ENCODE assay signal across 8 cellular contexts in genomic region chr3:64685800-64686445, GRCh38. TPM values are rescaled to one million over a fixed set of nuclear protein-coding genes. Genes with fewer than 3 reads are reported as not detected.
A peak's percentile ranks its signal among the peaks of the same experiment; 100 is the strongest.
DNase-seq lines count a peak whose midpoint lies in the region; ATAC-seq and TF ChIP-seq lines count a peak whose summit lies in the region.

No MANE protein-coding gene starts in this region.

- H3K9me3 Mint-ChIP-seq in naive thymus-derived CD8-positive, alpha-beta T cell, result peaks cover 0 to 5% (median 0%) of the 10 kb centered on the region in 9 donors

- peaks cover 0 to 29% (median 1%) of the 10 kb centered on the region in 4 donors for H3K4me1 ChIP-seq in tibial artery

- H3K4me1 Mint-ChIP-seq in naive thymus-derived CD8-positive, alpha-beta T cell, result peaks cover 6 to 17% (median 11%) of the 10 kb centered on the region in 4 donors

- no peaks in the 10 kb centered on the region for H3K27me3 ChIP-seq in tibial artery

- peak overlapping the region; percentile 79 for H3K4me3 ChIP-seq in tibial artery

- H3K27ac Mint-ChIP-seq in naive thymus-derived CD8-positive, alpha-beta T cell, result peak overlapping the region in 1 of 10 donors; percentile 56

- peaks cover 28 to 69% (median 46%) of the 10 kb centered on the region in 5 donors for H3K27me3 Mint-ChIP-seq in naive thymus-derived CD8-positive, alpha-beta T cell

- H3K36me3 Mint-ChIP-seq in naive thymus-derived CD8-positive, alpha-beta T cell, result no peaks in the 10 kb centered on the region

- H3K4me3 Mint-ChIP-seq in naive thymus-derived CD8-positive, alpha-beta T cell, result peak overlapping the region in 1 of 10 donors; percentile 41

- intact Hi-C loops in tibial artery (cut with DNase I; ENCODE audit: low total_unique reads), result loop anchor here (2.0 to 5.0 kb wide), 2 partner anchors 154 to 485 kb away; no protein-coding TSS in a partner anchor

- H3K36me3 ChIP-seq in tibial artery, result peaks cover 0 to 2% (median 0%) of the 10 kb centered on the region in 3 donors

- H3K27ac ChIP-seq in tibial artery, result peak overlapping the region; percentile 94 to 98

- no peaks in the 10 kb centered on the region for H3K9me3 ChIP-seq in tibial artery

- POLR2A ChIA-PET in naive thymus-derived CD8-positive, alpha-beta T cell (lab: Charles Lee), result no interaction called here

- TF ChIP-seq CTCF in tibial artery (IDR thresholded peaks at IDR 0.05), result no peak

- ATAC-seq in HG02763 (IDR thresholded peaks at IDR 0.05; ENCODE audit: unreplicated experiment), result no peak
- no peak for ATAC-seq in naive thymus-derived CD8-positive, alpha-beta T cell

- peak; percentile 6 for DNase-seq in NCI-H510A treated with DMSO at 0.1 percent for 48 hours (lab: John Stamatoyannopoulos, UW)
- no peak for DNase-seq in NCI-H510A (lab: John Stamatoyannopoulos, UW)
- DNase-seq in RPMI7951 (ENCODE audit: low read depth), result peak; percentile 92
- peak; percentile 48 for DNase-seq in epidermal melanocyte (ENCODE audit: insufficient read length, low spot score)
- DNase-seq in lung microvascular endothelial cell (ENCODE audit: low read depth in 2 of 2), result peak; percentile 93 to 95
- peak; percentile 86 to 97 for DNase-seq in tibial artery
- DNase-seq in naive thymus-derived CD8-positive, alpha-beta T cell, result no peak

RNA-seq across cellular contexts. Expression of gene ADAMTS9, which starts 1.9 kb away (rescaled TPM):
- 2.4 and 3.1 TPM in 2 replicates for total RNA-seq in RPMI7951 (2014; rRNA removed; shearing (Covaris generic))
- 20.6 and 21.1 TPM in 2 replicates for total RNA-seq in lung microvascular endothelial cell
- not detected for total RNA-seq in naive thymus-derived CD8-positive, alpha-beta T cell
- polyA plus RNA-seq in naive thymus-derived CD8-positive, alpha-beta T cell, result not detected

Comparison
In these comparisons a context has a peak if more than half of its experiments do, and no peak if none do; other contexts are left out.
1. DNase-seq: peak in NCI-H510A treated with DMSO at 0.1 percent for 48 hours (single experiment), RPMI7951 (single experiment), epidermal melanocyte (single experiment), lung microvascular endothelial cell (2 of 2) and tibial artery (2 of 2); none in NCI-H510A (single experiment) and naive thymus-derived CD8-positive, alpha-beta T cell (0 of 10).